Comparison of ENCODE assay signal across 21 cellular contexts in genomic region chr4:23931489-23931830, GRCh38. TPM values are rescaled to one million over a fixed set of nuclear protein-coding genes. Genes with fewer than 3 reads are reported as not detected.
DNase-seq lines count a peak whose midpoint lies in the region; ATAC-seq, FAIRE-seq and TF ChIP-seq lines count a peak whose summit lies in the region.
"Had no signal": no experiment of that assay in that cellular context is flagged by ENCODE, and none has a peak within 500 bp of the region (broad histone marks: within the 10 kb centered on the region; RNA-seq: fewer than 3 reads in every experiment).

No MANE protein-coding gene starts in this region.

- H3K27me3 ChIP-seq in adipocyte (replicated peaks; ENCODE audit: control insufficient read depth, insufficient read depth, low read length) (no peaks in the 10 kb centered on the region), pancreas (no peaks in the 10 kb centered on the region)
- H3K27me3 ChIP-seq: Peyer's patch had no signal

- H3K27me3 Mint-ChIP-seq in Calu3 (ENCODE audit: unreplicated experiment) = no peaks in the 10 kb centered on the region
- H3K27me3 Mint-ChIP-seq: activated naive CD4-positive, alpha-beta T cell treated with anti-CD3 and anti-CD28 coated beads, Interleukin-2, amount 50 U/mL, for 24 hours had no signal

- DNase-seq in Calu3 (no peak), adipocyte (ENCODE audit: low read depth) (no peak), left ventricle myocardium superior (no peak), pancreas (no peak), cortex of kidney (lab: John Stamatoyannopoulos, UW) (no peak), NCI-H526 treated with DMSO at 0.1 percent for 48 hours (lab: John Stamatoyannopoulos, UW) (no peak), NCI-H524 treated with DMSO at 0.1 percent for 48 hours (lab: John Stamatoyannopoulos, UW) (no peak)
- DNase-seq: ACHN; activated CD8-positive, alpha-beta T cell treated with anti-CD3 and anti-CD28 coated beads, Interleukin-2, amount 10 ng/mL, durations not matched to agents 7 days and 5 days; activated T-cell treated with anti-CD3 and anti-CD28 coated beads, Interleukin-2, amount 50 U/mL, for 48 hours; kidney glomerular epithelial cell; NCI-H1417 treated with DMSO at 0.1 percent for 48 hours; NCI-H2227 treated with DMSO at 0.1 percent for 48 hours; NK-92 treated with Interleukin-12 subunit alpha and Interleukin-12 subunit beta, amount 100 ng/mL, for 24 hours; stimulated activated CD4-positive, alpha-beta T cell treated with anti-CD3 and anti-CD28 coated beads, Interleukin-4, amount 100 ng/mL, for 4 hours had no signal

- peak overlapping the region; percentile 74 for H3K9ac ChIP-seq in adipocyte (ENCODE audit: low read length)
- H3K9ac ChIP-seq: SK-N-SH had no signal

- peaks cover 62% of the 10 kb centered on the region for H3K4me1 ChIP-seq in adipocyte (ENCODE audit: control insufficient read depth, insufficient read depth, low read length)
- no peaks in the 10 kb centered on the region for H3K4me1 ChIP-seq in pancreas
- H3K4me1 ChIP-seq: HAP-1 had no signal

- intact Hi-C loops in Calu3 (cut with micrococcal nuclease; ENCODE audit: unreplicated experiment) = no loop called here
- intact Hi-C loops in left ventricle myocardium superior (cut with micrococcal nuclease) = no loop called here
- intact Hi-C loops in pancreas (cut with DNase I) = no loop called here

- no peaks in the 10 kb centered on the region for H3K9me3 Mint-ChIP-seq in Calu3 (ENCODE audit: low read depth, unreplicated experiment)

- no peak for FAIRE-seq in pancreas (lab: Jason Lieb, UNC)
- FAIRE-seq: G401.6 had no signal

- peaks cover 4% of the 10 kb centered on the region for H3K36me3 Mint-ChIP-seq in Calu3 (ENCODE audit: insufficient read depth, unreplicated experiment)
- H3K36me3 Mint-ChIP-seq: activated naive CD4-positive, alpha-beta T cell treated with anti-CD3 and anti-CD28 coated beads, Interleukin-2, amount 50 U/mL, for 24 hours had no signal

- H3K4me3 ChIP-seq in adipocyte (ENCODE audit: low read length) (no peak overlapping the region), pancreas (no peak overlapping the region)
- H3K4me3 ChIP-seq: HAP-1, Peyer's patch had no signal

- WGBS in pancreas, 2 donors = 39 to 50% methylated on average over 2 of the region's 2 CpGs

- H3K36me3 ChIP-seq in adipocyte (ENCODE audit: control insufficient read depth, insufficient read depth, low read length, severe bottlenecking) = no peaks in the 10 kb centered on the region
- no peaks in the 10 kb centered on the region for H3K36me3 ChIP-seq in pancreas
- H3K36me3 ChIP-seq: HAP-1, Peyer's patch had no signal

- no TSS peak for BruUV-seq in Calu3 (replicated peaks; lab: Mats Ljungman, UMichigan)

- CTCF ChIA-PET in Calu3 (lab: Charles Lee) = interaction anchor here (0.7 to 1.4 kb wide), 2 partner anchors 9 to 42 kb away, joined by 3 to 4 read pairs; partner anchors contain the start of gene PPARGC1A

- peaks cover 35% of the 10 kb centered on the region for H3K4me1 Mint-ChIP-seq in Calu3 (ENCODE audit: low read depth, unreplicated experiment)
- H3K4me1 Mint-ChIP-seq: activated naive CD4-positive, alpha-beta T cell treated with anti-CD3 and anti-CD28 coated beads, Interleukin-2, amount 50 U/mL, for 24 hours had no signal

- peak overlapping the region in 2 of 4 donors; percentile 53 to 68 for H3K27ac ChIP-seq in pancreas

- H3K9me3 ChIP-seq in adipocyte (ENCODE audit: control insufficient read depth, low read length) (no peaks in the 10 kb centered on the region), pancreas (no peaks in the 10 kb centered on the region)
- H3K9me3 ChIP-seq: HAP-1, Peyer's patch, SK-N-SH had no signal

- H3K4me3 Mint-ChIP-seq in Calu3 (ENCODE audit: low read depth, unreplicated experiment) = peak overlapping the region; percentile 49
- H3K4me3 Mint-ChIP-seq: activated CD8-positive, alpha-beta T cell treated with anti-CD3 and anti-CD28 coated beads, Interleukin-2, amount 10 ng/mL, durations not matched to agents 7 days and 5 days; activated naive CD4-positive, alpha-beta T cell treated with anti-CD3 and anti-CD28 coated beads, Interleukin-2, amount 50 U/mL, for 24 hours had no signal

- TF ChIP-seq CTCF in Calu3 (IDR thresholded peaks at IDR 0.05; ENCODE audit: unreplicated experiment) (no peak), pancreas (IDR thresholded peaks at IDR 0.05) (no peak)

- ATAC-seq in left ventricle myocardium superior = peak; percentile 55
- peak in 3 of 4 donors; percentile 24 to 28 (median 28) for ATAC-seq in pancreas
- ATAC-seq in GM18498 (IDR thresholded peaks at IDR 0.05; ENCODE audit: unreplicated experiment) = no peak
- ATAC-seq: activated CD8-positive, alpha-beta T cell treated with anti-CD3 and anti-CD28 coated beads, Interleukin-2, amount 10 ng/mL, durations not matched to agents 7 days and 5 days had no signal

- peak overlapping the region; percentile 91 for H3K27ac Mint-ChIP-seq in Calu3 (ENCODE audit: unreplicated experiment)
- H3K27ac Mint-ChIP-seq: activated CD8-positive, alpha-beta T cell treated with anti-CD3 and anti-CD28 coated beads, Interleukin-2, amount 10 ng/mL, durations not matched to agents 7 days and 5 days; activated naive CD4-positive, alpha-beta T cell treated with anti-CD3 and anti-CD28 coated beads, Interleukin-2, amount 50 U/mL, for 24 hours had no signal

RNA-seq across cellular contexts. Expression of gene PPARGC1A, which starts 41.6 kb away (rescaled TPM):
- 5.4 and 7.6 TPM in 2 replicates for total RNA-seq in Calu3 (2022)
- 97.2 TPM for total RNA-seq in left ventricle myocardium superior
- 10 to 100 TPM in 1 of 6 donors, 1 to 10 TPM in 5; 7.6 to 12.2 (median 8.4) TPM for total RNA-seq in pancreas
- 1 to 10 TPM; 2.7 to 3.2 TPM for polyA plus RNA-seq in pancreas
- total RNA-seq: activated CD8-positive, alpha-beta T cell treated with anti-CD3 and anti-CD28 coated beads, Interleukin-2, amount 10 ng/mL, durations not matched to agents 7 days and 5 days had no signal
